ENCODE assay signal across 1 cellular context in genomic region chr1:16375521-16376359, GRCh38.
TF ChIP-seq lines count a peak whose summit lies in the region.

No MANE protein-coding gene starts in this region.

TF ChIP-seq in K562, 482 proteins besides CTCF, POLR2A, EP300 and RAD21 (continued from another document):
- TF ChIP-seq ZBTB8A (IDR thresholded peaks at IDR 0.05; ENCODE audit: partially characterized antibody) (no peak), ESRRA (IDR thresholded peaks at IDR 0.05; ENCODE audit: borderline replicate concordance, low read depth) (peak; percentile 94), STAT5B (CRISPR knock-in tag; IDR thresholded peaks at IDR 0.05) (no peak), ZNF41 (CRISPR knock-in tag; conservative IDR thresholded peaks at IDR 0.05) (no peak), ZNF280A (IDR thresholded peaks at IDR 0.05; ENCODE audit: low read depth, partially characterized antibody) (no peak), FUS (optimal IDR thresholded peaks at IDR 0.05; ENCODE audit: low read depth, low read length) (no peak), HMBOX1 (IDR thresholded peaks at IDR 0.05) (peak; percentile 63)
